Comparison of ENCODE assay signal across 17 cellular contexts in genomic region chr14:103282932-103283331, GRCh38. TPM values are rescaled to one million over a fixed set of nuclear protein-coding genes. Genes with fewer than 3 reads are reported as not detected.
DNase-seq lines count a peak whose midpoint lies in the region; FAIRE-seq and TF ChIP-seq lines count a peak whose summit lies in the region.
"Had no signal": no experiment of that assay in that cellular context is flagged by ENCODE, and none has a peak within 500 bp of the region (broad histone marks: within the 10 kb centered on the region; RNA-seq: fewer than 3 reads in every experiment).

No MANE protein-coding gene starts in this region.

- no peak overlapping the region for H3K4me3 Mint-ChIP-seq in osteocyte (ENCODE audit: unreplicated experiment)
- H3K4me3 Mint-ChIP-seq in activated CD4-positive, alpha-beta memory T cell treated with anti-CD3 and anti-CD28 coated beads for 36 hours, result no peak overlapping the region
- H3K4me3 Mint-ChIP-seq: CD4-positive, alpha-beta memory T cell; H9 had no signal

- H3K27ac Mint-ChIP-seq in osteocyte (ENCODE audit: unreplicated experiment), result no peak overlapping the region
- H3K27ac Mint-ChIP-seq in activated CD4-positive, alpha-beta memory T cell treated with anti-CD3 and anti-CD28 coated beads for 36 hours, result no peak overlapping the region

- H3K36me3 Mint-ChIP-seq in osteocyte (ENCODE audit: unreplicated experiment), result no peaks in the 10 kb centered on the region
- no peaks in the 10 kb centered on the region for H3K36me3 Mint-ChIP-seq in activated CD4-positive, alpha-beta memory T cell treated with anti-CD3 and anti-CD28 coated beads for 36 hours
- H3K36me3 Mint-ChIP-seq: CD4-positive, alpha-beta memory T cell had no signal

- peak; percentile 16 for FAIRE-seq in GM12891 (lab: Jason Lieb, UNC)
- FAIRE-seq: GM12892 had no signal

- peaks cover 43% of the 10 kb centered on the region for H3K27me3 Mint-ChIP-seq in osteocyte (ENCODE audit: unreplicated experiment)
- peaks cover 61% of the 10 kb centered on the region for H3K27me3 Mint-ChIP-seq in activated CD4-positive, alpha-beta memory T cell treated with anti-CD3 and anti-CD28 coated beads for 36 hours

- peaks cover 14% of the 10 kb centered on the region for H3K27me3 ChIP-seq in H7 (ENCODE audit: control insufficient read depth, insufficient read depth, low read length)

- no peak for TF ChIP-seq CTCF in osteocyte (IDR thresholded peaks at IDR 0.05)

- DNase-seq in GM12891 (ENCODE audit: insufficient read length, low spot score) (no peak), H7 (peak; percentile 12), mesenteric fat pad (ENCODE audit: low spot score) (peak; percentile 37), osteocyte (ENCODE audit: extremely low spot score, unreplicated experiment) (peak; percentile 56), NCI-H82 (lab: John Stamatoyannopoulos, UW) (no peak), SW 1271 (lab: John Stamatoyannopoulos, UW) (no peak)
- DNase-seq in activated CD4-positive, alpha-beta memory T cell treated with anti-CD3 and anti-CD28 coated beads for 36 hours, result no peak
- DNase-seq: C1 segment of cervical spinal cord; Calu3; CD4-positive, alpha-beta memory T cell; COR-L47; DMS53; DMS79 treated with DMSO at 0.1 percent for 48 hours; GF-D8; GOT3; H9 had no signal

- POLR2A ChIA-PET in activated CD4-positive, alpha-beta memory T cell treated with anti-CD3 and anti-CD28 coated beads for 36 hours (lab: Charles Lee), result no interaction called here

- no peaks in the 10 kb centered on the region for H3K36me3 ChIP-seq in H7 (replicated peaks; ENCODE audit: control insufficient read depth, insufficient read depth, low read length)

- CTCF ChIA-PET in activated CD4-positive, alpha-beta memory T cell treated with anti-CD3 and anti-CD28 coated beads for 36 hours (lab: Charles Lee), result no interaction called here

- H3K9me3 Mint-ChIP-seq in osteocyte (ENCODE audit: unreplicated experiment), result no peaks in the 10 kb centered on the region
- H3K9me3 Mint-ChIP-seq in activated CD4-positive, alpha-beta memory T cell treated with anti-CD3 and anti-CD28 coated beads for 36 hours, result no peaks in the 10 kb centered on the region

- TF ChIP-seq POLR2A in GM12891 (IDR thresholded peaks at IDR 0.05; ENCODE audit: low read depth, low read length), result no peak

- intact Hi-C loops in activated CD4-positive, alpha-beta memory T cell treated with anti-CD3 and anti-CD28 coated beads for 36 hours (cut with micrococcal nuclease), result no loop called here

- H3K4me3 ChIP-seq in H7 (ENCODE audit: insufficient read depth, low read depth, low read length), result no peak overlapping the region

- H3K4me1 Mint-ChIP-seq in osteocyte (ENCODE audit: unreplicated experiment), result peaks cover 17% of the 10 kb centered on the region
- H3K4me1 Mint-ChIP-seq in activated CD4-positive, alpha-beta memory T cell treated with anti-CD3 and anti-CD28 coated beads for 36 hours (ENCODE audit: low read depth), result peaks cover 13% of the 10 kb centered on the region

TF ChIP-seq in GM12891, 5 proteins besides CTCF, POLR2A, EP300 and RAD21:
- TF ChIP-seq TAF1 (IDR thresholded peaks at IDR 0.05; ENCODE audit: low read depth, low read length) (no peak), POU2F2 (IDR thresholded peaks at IDR 0.05; ENCODE audit: low read depth, low read length) (no peak)

RNA-seq across cellular contexts. Expression of gene EIF5, which starts 51.1 kb away (rescaled TPM):
- polyA plus RNA-seq in GM12891 (2012; ENCODE audit: low read depth, missing spikeins), result 139 TPM
- 165 and 167 TPM in 2 replicates for total RNA-seq in H7 (2014; rRNA removed; shearing (Covaris generic))
- 267 TPM for total RNA-seq in mesenteric fat pad
- total RNA-seq in osteocyte, result 214 and 229 TPM in 2 replicates
- 100 to 1,000 TPM; 192 to 196 TPM for total RNA-seq in activated CD4-positive, alpha-beta memory T cell treated with anti-CD3 and anti-CD28 coated beads for 36 hours

Comparison
In these comparisons a context has a peak if more than half of its experiments do, and no peak if none do; other contexts are left out.
1. DNase-seq: peak in H7 (single experiment), mesenteric fat pad (single experiment) and osteocyte (single experiment); none in GM12891 (single experiment), activated CD4-positive, alpha-beta memory T cell treated with anti-CD3 and anti-CD28 coated beads for 36 hours (single experiment), NCI-H82 (single experiment) and SW 1271 (0 of 2).